ENCODE assay signal across 8 cellular contexts in the genomic region with DNA sequence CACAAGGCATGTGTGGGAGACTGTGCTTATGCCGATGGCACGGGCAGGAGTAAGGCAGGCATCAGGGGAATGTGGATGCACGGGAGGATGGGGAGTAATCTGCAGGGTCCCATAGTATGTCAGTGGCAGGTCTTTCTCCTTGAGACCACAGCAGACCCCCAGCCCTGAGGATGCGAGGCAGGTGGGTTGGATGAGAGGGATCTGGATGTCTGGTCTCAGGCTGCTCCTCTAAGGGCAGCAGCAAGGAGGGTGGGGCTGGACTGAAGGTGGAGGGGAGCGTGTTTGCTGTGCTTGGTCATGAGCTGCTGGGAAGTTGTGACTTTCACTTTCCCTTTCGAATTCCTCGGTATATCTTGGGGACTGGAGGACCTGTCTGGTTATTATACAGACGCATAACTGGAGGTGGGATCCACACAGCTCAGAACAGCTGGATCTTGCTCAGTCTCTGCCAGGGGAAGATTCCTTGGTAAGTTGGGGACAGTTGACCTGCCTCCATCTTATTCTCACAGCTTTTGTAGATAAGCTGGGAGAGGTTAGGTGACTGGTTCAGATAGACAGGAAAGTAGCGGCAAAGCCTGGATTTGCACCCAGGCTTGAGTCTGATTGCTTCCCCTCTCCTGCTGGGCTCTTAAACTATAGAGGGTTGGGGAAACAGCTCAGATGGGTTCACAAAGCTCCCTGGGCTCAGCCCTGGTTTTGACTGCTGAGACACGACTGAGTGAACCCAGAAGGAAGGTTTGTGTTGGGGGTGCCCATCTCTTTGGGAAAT. TPM values are rescaled to one million over a fixed set of nuclear protein-coding genes. Genes with fewer than 3 reads are reported as not detected.
A peak's percentile ranks its signal among the peaks of the same experiment; 100 is the strongest.
DNase-seq lines count a peak whose midpoint lies in the region; ATAC-seq and TF ChIP-seq lines count a peak whose summit lies in the region.

A gene with protein sequence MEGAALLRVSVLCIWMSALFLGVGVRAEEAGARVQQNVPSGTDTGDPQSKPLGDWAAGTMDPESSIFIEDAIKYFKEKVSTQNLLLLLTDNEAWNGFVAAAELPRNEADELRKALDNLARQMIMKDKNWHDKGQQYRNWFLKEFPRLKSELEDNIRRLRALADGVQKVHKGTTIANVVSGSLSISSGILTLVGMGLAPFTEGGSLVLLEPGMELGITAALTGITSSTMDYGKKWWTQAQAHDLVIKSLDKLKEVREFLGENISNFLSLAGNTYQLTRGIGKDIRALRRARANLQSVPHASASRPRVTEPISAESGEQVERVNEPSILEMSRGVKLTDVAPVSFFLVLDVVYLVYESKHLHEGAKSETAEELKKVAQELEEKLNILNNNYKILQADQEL (plus strand): TSS at position 380 of the 769 bp plus-strand sequence. CDS start 1,823 bp downstream, outside the sequence.

- peak within 1 kb of the TSS; percentile 97 for H3K27ac Mint-ChIP-seq in T-cell

- H3K9me3 ChIP-seq in lung (ENCODE audit: control insufficient read depth in 2 of 2, insufficient read depth in 1 of 2, low read length in 1 of 2) (no peaks in the 10 kb centered on the region), BE2C (no peaks in the 10 kb centered on the region)

- H3K9me3 Mint-ChIP-seq in T-cell: no peaks in the 10 kb centered on the region

- peak; percentile 59 for DNase-seq in CD1c-positive myeloid dendritic cell (ENCODE audit: extremely low spot score)
- DNase-seq in T-cell: peak in 28 of 34 experiments; percentile 8 to 53 (median 32)
- no peak for DNase-seq in caudate nucleus (lab: John Stamatoyannopoulos, UW)
- peak; percentile 54 for DNase-seq in lung (ENCODE audit: low spot score)
- no peak for DNase-seq in substantia nigra (lab: John Stamatoyannopoulos, UW)
- no peak for DNase-seq in NCI-H2196 treated with DMSO at 0.1 percent for 48 hours (lab: John Stamatoyannopoulos, UW; ENCODE audit: unreplicated experiment)
- no peak for DNase-seq in BE2C

- H3K27me3 Mint-ChIP-seq in T-cell: no peaks in the 10 kb centered on the region

- peak within 1 kb of the TSS; percentile 96 to 98 (median 96) for H3K4me3 Mint-ChIP-seq in T-cell

- H3K4me3 ChIP-seq in lung (peak within 1 kb of the TSS; percentile 52), BE2C (ENCODE audit: low read depth, low read length) (no peak within 1 kb of the TSS)

- H3K27ac ChIP-seq in caudate nucleus (ENCODE audit: low read depth, low read length) (peak within 1 kb of the TSS; percentile 85), lung (ENCODE audit: low read depth in 1 of 2, low read length in 1 of 2) (peak within 1 kb of the TSS; percentile 81 to 90), substantia nigra (ENCODE audit: low read depth, low read length, poor library complexity, severe bottlenecking) (peak within 1 kb of the TSS; percentile 42)

- 21 to 26% methylated on average over 10 of the region's 10 CpGs for WGBS in lung, 2 donors

- peaks cover 0 to 3% of the 10 kb centered on the region in 2 donors for H3K36me3 ChIP-seq in lung (ENCODE audit: control insufficient read depth in 2 of 2, insufficient read depth in 2 of 2, low read length in 2 of 2)
- no peaks in the 10 kb centered on the region for H3K36me3 ChIP-seq in BE2C

- POLR2A ChIA-PET in T-cell (lab: Charles Lee): interaction anchor here in 1 of 2 donors (0.6 to 1.1 kb wide), 3 partner anchors 12 to 15 kb away, joined by 3 read pairs; a partner anchor contains a TSS

- ATAC-seq in GM21529 (IDR thresholded peaks at IDR 0.05; ENCODE audit: unreplicated experiment): peak; percentile 72
- ATAC-seq in T-cell (replicated peaks in 1 of 4): peak; percentile 88 to 94 (median 90)
- peak; percentile 90 for ATAC-seq in lung (ENCODE audit: insufficient read depth, low FRiP score)

- no peaks in the 10 kb centered on the region for H3K27me3 ChIP-seq in lung (ENCODE audit: control insufficient read depth, insufficient read depth)
- no peaks in the 10 kb centered on the region for H3K27me3 ChIP-seq in BE2C

- H3K36me3 Mint-ChIP-seq in T-cell: peaks cover 17% of the 10 kb centered on the region

- CTCF ChIA-PET in T-cell (lab: Charles Lee): interaction anchor here in 1 of 2 donors (1.2 kb wide), 1 partner anchor 14 kb away, joined by 6 read pairs; a partner anchor contains a TSS

- no peak for TF ChIP-seq CTCF in lung (IDR thresholded peaks at IDR 0.05; ENCODE audit: control extremely low read depth, extremely low read depth)
- no peak for TF ChIP-seq CTCF in BE2C (IDR thresholded peaks at IDR 0.05; ENCODE audit: low read depth, low read length)

- H3K4me1 Mint-ChIP-seq in T-cell: peaks cover 37 to 57% (median 46%) of the 10 kb centered on the region in 3 donors

- H3K4me1 ChIP-seq in lung (ENCODE audit: control insufficient read depth in 2 of 2, insufficient read depth in 2 of 2, low read length in 2 of 2): peaks cover 0 to 8% of the 10 kb centered on the region in 2 donors
- peaks cover 4% of the 10 kb centered on the region; the same call in 1 of the 2 replicates for H3K4me1 ChIP-seq in BE2C

RNA-seq across cellular contexts. Expression of the gene that starts here (rescaled TPM):
- total RNA-seq in T-cell: 10 to 100 TPM; 15.7 to 29.5 (median 19.8) TPM
- total RNA-seq in lung: 10 to 100 TPM; 32.3 to 75.0 TPM
- polyA plus RNA-seq in lung: 10 to 100 TPM; 39.6 to 60.8 TPM
- polyA plus RNA-seq in BE2C (2012; ENCODE audit: insufficient read depth, insufficient read length, low read depth): not detected

Comparison
In these comparisons a context has a peak if more than half of its experiments do, and no peak if none do; other contexts are left out.
1. DNase-seq: peak in CD1c-positive myeloid dendritic cell (single experiment), T-cell (28 of 34) and lung (single experiment); none in caudate nucleus (0 of 61), substantia nigra (0 of 49), NCI-H2196 treated with DMSO at 0.1 percent for 48 hours (single experiment) and BE2C (single experiment).
2. Peak in every context shown above with its lines, with median percentiles within 50 percentile points of each other: ATAC-seq and H3K27ac ChIP-seq.